In genomic region chr12:64180951-64181350, GRCh38 we compare ENCODE assay signal across 14 cellular contexts. TPM values are rescaled to one million over a fixed set of nuclear protein-coding genes. Genes with fewer than 3 reads are reported as not detected.
DNase-seq lines count a peak whose midpoint lies in the region; ATAC-seq and TF ChIP-seq lines count a peak whose summit lies in the region.
"Had no signal": no experiment of that assay in that cellular context is flagged by ENCODE, and none has a peak within 500 bp of the region (broad histone marks: within the 10 kb centered on the region; RNA-seq: fewer than 3 reads in every experiment).

No MANE protein-coding gene starts in this region.

- WGBS in psoas muscle, 3 donors: 50 to 59% (median 56%) methylated on average over 5 of the region's 5 CpGs

- H3K27ac Mint-ChIP-seq in T-helper 17 cell: no peak overlapping the region
- H3K27ac Mint-ChIP-seq in activated CD8-positive, alpha-beta memory T cell treated with anti-CD3 and anti-CD28 coated beads, Interleukin-2, amount 10 ng/mL, durations not matched to agents 7 days and 5 days: no peak overlapping the region
- H3K27ac Mint-ChIP-seq: activated naive CD8-positive, alpha-beta T cell treated with anti-CD3 and anti-CD28 coated beads, Interleukin-2, amount 50 U/mL, for 24 hours; CD4-positive, alpha-beta T cell; immature natural killer cell had no signal

- CTCF ChIA-PET in activated CD8-positive, alpha-beta memory T cell treated with anti-CD3 and anti-CD28 coated beads, Interleukin-2, amount 10 ng/mL, durations not matched to agents 7 days and 5 days (lab: Charles Lee): no interaction called here

- H3K36me3 Mint-ChIP-seq in T-helper 17 cell (ENCODE audit: low read depth): peaks cover 3% of the 10 kb centered on the region
- no peaks in the 10 kb centered on the region for H3K36me3 Mint-ChIP-seq in activated CD8-positive, alpha-beta memory T cell treated with anti-CD3 and anti-CD28 coated beads, Interleukin-2, amount 10 ng/mL, durations not matched to agents 7 days and 5 days

- H3K9me3 ChIP-seq in psoas muscle (no peaks in the 10 kb centered on the region), T-helper 17 cell (ENCODE audit: control insufficient read depth, low read length, poor library complexity, severe bottlenecking) (no peaks in the 10 kb centered on the region)
- H3K9me3 ChIP-seq: tibial nerve had no signal

- H3K36me3 ChIP-seq in psoas muscle (ENCODE audit: insufficient read depth in 1 of 2, low read depth in 1 of 2): no peaks in the 10 kb centered on the region
- H3K36me3 ChIP-seq: tibial nerve had no signal

- ATAC-seq in psoas muscle (peak; percentile 50 to 75 (median 68)), T-helper 17 cell (no peak), HG03442 (IDR thresholded peaks at IDR 0.05; ENCODE audit: unreplicated experiment) (no peak), GM21717 (IDR thresholded peaks at IDR 0.05; ENCODE audit: unreplicated experiment) (no peak)
- ATAC-seq in activated CD8-positive, alpha-beta memory T cell treated with anti-CD3 and anti-CD28 coated beads, Interleukin-2, amount 10 ng/mL, durations not matched to agents 7 days and 5 days: no peak
- ATAC-seq: activated naive CD8-positive, alpha-beta T cell treated with anti-CD3 and anti-CD28 coated beads, Interleukin-2, amount 50 U/mL, for 24 hours had no signal

- peak; percentile 55 for DNase-seq in AG20443 (ENCODE audit: low spot score)
- DNase-seq in SK-MEL-5 (ENCODE audit: low read depth, low spot score): peak; percentile 84
- DNase-seq in fibroblast of mammary gland (ENCODE audit: low read depth): peak; percentile 83
- DNase-seq in psoas muscle: no peak
- no peak for DNase-seq in T-helper 17 cell
- DNase-seq in activated CD8-positive, alpha-beta memory T cell treated with anti-CD3 and anti-CD28 coated beads, Interleukin-2, amount 10 ng/mL, durations not matched to agents 7 days and 5 days: no peak
- DNase-seq: activated CD4-positive, CD25-positive, alpha-beta regulatory T cell treated with anti-CD3 and anti-CD28 coated beads, Interleukin-2, amount 50 U/mL, for 72 hours; activated naive CD8-positive, alpha-beta T cell treated with anti-CD3 and anti-CD28 coated beads, Interleukin-2, amount 50 U/mL, for 24 hours; CD4-positive, alpha-beta T cell; immature natural killer cell had no signal

- no peaks in the 10 kb centered on the region for H3K4me1 Mint-ChIP-seq in T-helper 17 cell
- no peaks in the 10 kb centered on the region for H3K4me1 Mint-ChIP-seq in activated CD8-positive, alpha-beta memory T cell treated with anti-CD3 and anti-CD28 coated beads, Interleukin-2, amount 10 ng/mL, durations not matched to agents 7 days and 5 days
- H3K4me1 Mint-ChIP-seq: activated naive CD8-positive, alpha-beta T cell treated with anti-CD3 and anti-CD28 coated beads, Interleukin-2, amount 50 U/mL, for 24 hours; immature natural killer cell had no signal

- no peaks in the 10 kb centered on the region for H3K27me3 Mint-ChIP-seq in T-helper 17 cell
- no peaks in the 10 kb centered on the region for H3K27me3 Mint-ChIP-seq in activated CD8-positive, alpha-beta memory T cell treated with anti-CD3 and anti-CD28 coated beads, Interleukin-2, amount 10 ng/mL, durations not matched to agents 7 days and 5 days
- H3K27me3 Mint-ChIP-seq: activated naive CD8-positive, alpha-beta T cell treated with anti-CD3 and anti-CD28 coated beads, Interleukin-2, amount 50 U/mL, for 24 hours; CD4-positive, alpha-beta T cell had no signal

- no peaks in the 10 kb centered on the region for H3K9me3 Mint-ChIP-seq in activated CD8-positive, alpha-beta memory T cell treated with anti-CD3 and anti-CD28 coated beads, Interleukin-2, amount 10 ng/mL, durations not matched to agents 7 days and 5 days (ENCODE audit: low read depth)
- H3K9me3 Mint-ChIP-seq: activated naive CD8-positive, alpha-beta T cell treated with anti-CD3 and anti-CD28 coated beads, Interleukin-2, amount 50 U/mL, for 24 hours; CD4-positive, alpha-beta T cell; immature natural killer cell had no signal

- peak overlapping the region; percentile 53 for H3K27ac ChIP-seq in psoas muscle

- no peak overlapping the region for H3K4me3 Mint-ChIP-seq in T-helper 17 cell
- H3K4me3 Mint-ChIP-seq in activated CD8-positive, alpha-beta memory T cell treated with anti-CD3 and anti-CD28 coated beads, Interleukin-2, amount 10 ng/mL, durations not matched to agents 7 days and 5 days: no peak overlapping the region
- H3K4me3 Mint-ChIP-seq: activated naive CD8-positive, alpha-beta T cell treated with anti-CD3 and anti-CD28 coated beads, Interleukin-2, amount 50 U/mL, for 24 hours; CD4-positive, alpha-beta T cell; immature natural killer cell had no signal

- H3K4me3 ChIP-seq in fibroblast of mammary gland (ENCODE audit: control insufficient read depth, low read depth, low read length) (no peak overlapping the region), psoas muscle (no peak overlapping the region)
- H3K4me3 ChIP-seq: K562, tibial nerve had no signal

- intact Hi-C loops in psoas muscle (cut with DNase I): loop anchor here (1.0 to 5.0 kb wide), 3 partner anchors 76 to 339 kb away; partner anchors contain the start of gene SRGAP1 (in 2 of the 2)

- H3K27me3 ChIP-seq in psoas muscle (ENCODE audit: insufficient read depth in 3 of 3, low read length in 2 of 3): no peaks in the 10 kb centered on the region
- H3K27me3 ChIP-seq: tibial nerve had no signal

- peaks cover 16% of the 10 kb centered on the region for H3K4me1 ChIP-seq in psoas muscle

- in situ Hi-C loops in SK-MEL-5 (cut with HindIII; ENCODE audit: low pct_unique_long_range_greater_than_20kb, low sequenced_read_pairs): no loop called here

- TF ChIP-seq CTCF in fibroblast of mammary gland (conservative IDR thresholded peaks at IDR 0.05; ENCODE audit: control insufficient read depth, insufficient read depth, low read depth, low read length) (no peak), psoas muscle (IDR thresholded peaks at IDR 0.05) (no peak)

RNA-seq across cellular contexts. Expression of gene KICS2, which starts 41.1 kb away (rescaled TPM):
- 15.3 and 19.2 TPM in 2 replicates for total RNA-seq in SK-MEL-5 (2014; rRNA removed; shearing (Covaris generic))
- 13.6 and 15.2 TPM in 2 replicates for polyA plus RNA-seq in SK-MEL-5 (2015; cell fraction: cytosol; rRNA removed)
- polyA plus RNA-seq in SK-MEL-5 (2015; cell fraction: nucleus; rRNA removed): 19.2 and 25.1 TPM in 2 replicates
- total RNA-seq in psoas muscle (10 to 100 TPM in 2 of 4 donors, 1 to 10 TPM in 2; 8.5 to 18.2 (median 10.3) TPM), T-helper 17 cell (10 to 100 TPM; 18.0 to 19.7 TPM)
- polyA plus RNA-seq in psoas muscle: 1 to 10 TPM; 4.4 to 8.4 (median 4.8) TPM
- 10 to 100 TPM; 10.5 to 11.5 TPM for total RNA-seq in activated CD8-positive, alpha-beta memory T cell treated with anti-CD3 and anti-CD28 coated beads, Interleukin-2, amount 10 ng/mL, durations not matched to agents 7 days and 5 days

Comparison
In these comparisons a context has a peak if more than half of its experiments do, and no peak if none do; other contexts are left out.
1. DNase-seq: peak in AG20443 (single experiment), SK-MEL-5 (single experiment) and fibroblast of mammary gland (single experiment); none in psoas muscle (0 of 2), T-helper 17 cell (0 of 3) and activated CD8-positive, alpha-beta memory T cell treated with anti-CD3 and anti-CD28 coated beads, Interleukin-2, amount 10 ng/mL, durations not matched to agents 7 days and 5 days (single experiment).
2. ATAC-seq: peak in psoas muscle (4 of 4); none in T-helper 17 cell (single experiment), activated CD8-positive, alpha-beta memory T cell treated with anti-CD3 and anti-CD28 coated beads, Interleukin-2, amount 10 ng/mL, durations not matched to agents 7 days and 5 days (single experiment), HG03442 (single experiment) and GM21717 (single experiment).